In genomic region chr1:25166847-25167246, GRCh38 we compare ENCODE assay signal across 24 cellular contexts.
"Had no signal": no experiment of that assay in that cellular context is flagged by ENCODE, and none has a peak within 500 bp of the region (broad histone marks: within the 10 kb centered on the region; RNA-seq: fewer than 3 reads in every experiment).

No MANE protein-coding gene starts in this region.

- H3K4me1 Mint-ChIP-seq: activated B cell treated with CpG ODN at 0.5 μM for 24 hours; activated CD4-positive, alpha-beta T cell treated with anti-CD3 and anti-CD28 coated beads, Interleukin-2, amount 10 ng/mL, durations not matched to agents 24 days and 14 days; activated CD8-positive, alpha-beta memory T cell treated with anti-CD3 and anti-CD28 coated beads, Interleukin-2, amount 10 ng/mL, durations not matched to agents 7 days and 5 days; activated naive CD8-positive, alpha-beta T cell treated with anti-CD3 and anti-CD28 coated beads, Interleukin-2, amount 50 U/mL, for 24 hours; T-helper 17 cell had no signal

- H3K27ac ChIP-seq: ascending aorta, SJSA1 had no signal

- H3K27me3 Mint-ChIP-seq: activated T-cell treated with anti-CD3 and anti-CD28 coated beads, Interleukin-2, amount 50 U/mL, for 24 hours had no signal

- H3K4me1 ChIP-seq: ascending aorta had no signal

- H3K4me3 ChIP-seq: ascending aorta, body of pancreas, SJSA1 had no signal

- H3K9me3 Mint-ChIP-seq: activated B cell treated with CpG ODN at 0.5 μM for 24 hours; activated CD4-positive, alpha-beta T cell treated with anti-CD3 and anti-CD28 coated beads, Interleukin-2, amount 10 ng/mL, durations not matched to agents 24 days and 14 days; activated naive CD4-positive, alpha-beta T cell treated with anti-CD3 and anti-CD28 coated beads, Interleukin-2, amount 50 U/mL, for 72 hours; activated naive CD8-positive, alpha-beta T cell treated with anti-CD3 and anti-CD28 coated beads, Interleukin-2, amount 50 U/mL, for 24 hours; activated T-cell treated with anti-CD3 and anti-CD28 coated beads, Interleukin-2, amount 50 U/mL, for 24 hours; activated T-helper 1 cell treated with anti-CD3 and anti-CD28 coated beads, Interleukin-12 subunit alpha, Interleukin-12 subunit beta, Interleukin-2, Interleukin-4 antibody, amounts not matched to agents 30 ng/mL and 10 ng/mL and 1 ng/mL, durations not matched to agents 14 hours and 24 hours and 36 hours had no signal

- DNase-seq: activated B cell treated with CpG ODN at 0.5 μM for 24 hours; activated CD4-positive, alpha-beta T cell treated with anti-CD3 and anti-CD28 coated beads for 1 hour; activated CD4-positive, alpha-beta T cell treated with anti-CD3 and anti-CD28 coated beads, Interleukin-2, amount 10 ng/mL, durations not matched to agents 24 days and 14 days; activated CD4-positive, alpha-beta T cell treated with anti-CD3 and anti-CD28 coated beads, Interleukin-2, amount 50 U/mL, for 48 hours; activated CD8-positive, alpha-beta memory T cell treated with anti-CD3 and anti-CD28 coated beads, Interleukin-2, amount 10 ng/mL, durations not matched to agents 7 days and 5 days; activated effector memory CD4-positive, alpha-beta T cell treated with Interleukin-2 at 50 U/mL for 16 hours; activated naive CD4-positive, alpha-beta T cell; activated naive CD8-positive, alpha-beta T cell treated with anti-CD3 and anti-CD28 coated beads, Interleukin-2, amount 50 U/mL, for 24 hours; activated T-cell treated with anti-CD3 and anti-CD28 coated beads, Interleukin-2, amount 50 U/mL, for 24 hours; amniotic stem cell; body of pancreas; Karpas-422; NCI-H1105 treated with DMSO at 0.1 percent for 48 hours; NCI-H1436 treated with DMSO at 0.1 percent for 48 hours; NCI-H187; NCI-H2081; NCI-H524; SHP77; T-helper 17 cell; T-helper 9 cell had no signal

- H3K36me3 ChIP-seq: ascending aorta, SJSA1 had no signal

- H3K27me3 ChIP-seq: ascending aorta, body of pancreas, SJSA1 had no signal

- H3K4me3 Mint-ChIP-seq: activated B cell treated with CpG ODN at 0.5 μM for 24 hours; activated CD4-positive, alpha-beta T cell treated with anti-CD3 and anti-CD28 coated beads, Interleukin-2, amount 10 ng/mL, durations not matched to agents 24 days and 14 days; activated CD8-positive, alpha-beta memory T cell treated with anti-CD3 and anti-CD28 coated beads, Interleukin-2, amount 10 ng/mL, durations not matched to agents 7 days and 5 days; activated naive CD8-positive, alpha-beta T cell treated with anti-CD3 and anti-CD28 coated beads, Interleukin-2, amount 50 U/mL, for 24 hours; activated T-cell treated with anti-CD3 and anti-CD28 coated beads, Interleukin-2, amount 50 U/mL, for 24 hours; activated T-helper 1 cell treated with anti-CD3 and anti-CD28 coated beads, Interleukin-12 subunit alpha, Interleukin-12 subunit beta, Interleukin-2, Interleukin-4 antibody, amounts not matched to agents 30 ng/mL and 10 ng/mL and 1 ng/mL, durations not matched to agents 14 hours and 24 hours and 36 hours; T-helper 17 cell had no signal

- H3K27ac Mint-ChIP-seq: activated B cell treated with CpG ODN at 0.5 μM for 24 hours; activated CD4-positive, alpha-beta T cell treated with anti-CD3 and anti-CD28 coated beads, Interleukin-2, amount 10 ng/mL, durations not matched to agents 24 days and 14 days; activated CD8-positive, alpha-beta memory T cell treated with anti-CD3 and anti-CD28 coated beads, Interleukin-2, amount 10 ng/mL, durations not matched to agents 7 days and 5 days; activated naive CD4-positive, alpha-beta T cell treated with anti-CD3 and anti-CD28 coated beads, Interleukin-2, amount 50 U/mL, for 72 hours; activated naive CD8-positive, alpha-beta T cell treated with anti-CD3 and anti-CD28 coated beads, Interleukin-2, amount 50 U/mL, for 24 hours; activated T-cell treated with anti-CD3 and anti-CD28 coated beads, Interleukin-2, amount 50 U/mL, for 24 hours; activated T-helper 1 cell treated with anti-CD3 and anti-CD28 coated beads, Interleukin-12 subunit alpha, Interleukin-12 subunit beta, Interleukin-2, Interleukin-4 antibody, amounts not matched to agents 30 ng/mL and 10 ng/mL and 1 ng/mL, durations not matched to agents 14 hours and 24 hours and 36 hours; T-helper 17 cell had no signal

- H3K36me3 Mint-ChIP-seq: activated CD8-positive, alpha-beta memory T cell treated with anti-CD3 and anti-CD28 coated beads, Interleukin-2, amount 10 ng/mL, durations not matched to agents 7 days and 5 days; activated naive CD4-positive, alpha-beta T cell treated with anti-CD3 and anti-CD28 coated beads, Interleukin-2, amount 50 U/mL, for 72 hours had no signal

- H3K9me3 ChIP-seq: ascending aorta, body of pancreas, SJSA1 had no signal

- ATAC-seq: activated CD8-positive, alpha-beta memory T cell treated with anti-CD3 and anti-CD28 coated beads, Interleukin-2, amount 10 ng/mL, durations not matched to agents 7 days and 5 days; activated naive CD4-positive, alpha-beta T cell treated with anti-CD3 and anti-CD28 coated beads, Interleukin-2, amount 50 U/mL, for 72 hours; activated naive CD8-positive, alpha-beta T cell treated with anti-CD3 and anti-CD28 coated beads, Interleukin-2, amount 50 U/mL, for 24 hours; body of pancreas; T-helper 17 cell had no signal
